19 cellular contexts compared by ENCODE assay signal in genomic region chr1:231355171-231355570, GRCh38. TPM values are rescaled to one million over a fixed set of nuclear protein-coding genes. Genes with fewer than 3 reads are reported as not detected.
A peak's percentile ranks its signal among the peaks of the same experiment; 100 is the strongest.
DNase-seq lines count a peak whose midpoint lies in the region; ATAC-seq, FAIRE-seq and TF ChIP-seq lines count a peak whose summit lies in the region.
"Had no signal": no experiment of that assay in that cellular context is flagged by ENCODE, and none has a peak within 500 bp of the region (broad histone marks: within the 10 kb centered on the region; RNA-seq: fewer than 3 reads in every experiment).

No MANE protein-coding gene starts in this region.

- H3K36me3 ChIP-seq in astrocyte (ENCODE audit: insufficient read depth, low read length), result peaks cover 16% of the 10 kb centered on the region

- H3K4me3 ChIP-seq in astrocyte (ENCODE audit: insufficient read depth, low read depth, low read length), result no peak overlapping the region

- no peaks in the 10 kb centered on the region for H4K20me1 ChIP-seq in astrocyte (ENCODE audit: insufficient read depth, low read length)

- DNase-seq in activated T-cell treated with anti-CD3 and anti-CD28 coated beads, Interleukin-2, amount 50 U/mL, for 24 hours, result no peak
- no peak for DNase-seq in activated T-cell treated with anti-CD3 and anti-CD28 coated beads, Interleukin-2, amount 50 U/mL, for 48 hours
- DNase-seq in D721Med (ENCODE audit: insufficient read length, low spot score) (no peak), astrocyte (ENCODE audit: low read depth) (no peak), osteocyte (ENCODE audit: extremely low spot score, unreplicated experiment) (no peak)
- DNase-seq: AML-193; CD4-positive, alpha-beta T cell; DMS79 treated with DMSO at 0.1 percent for 48 hours; HCEC 1CT; NCI-H1105; NCI-H187 treated with DMSO at 0.1 percent for 48 hours; NCI-H2171; SHP77 treated with DMSO at 0.1 percent for 48 hours had no signal

- H3K27ac ChIP-seq in astrocyte (ENCODE audit: low read depth, low read length), result no peak overlapping the region

- H3K4me1 ChIP-seq in astrocyte (ENCODE audit: insufficient read depth, low read length), result peaks cover 5% of the 10 kb centered on the region

- H3K27ac Mint-ChIP-seq in activated T-cell treated with anti-CD3 and anti-CD28 coated beads, Interleukin-2, amount 50 U/mL, for 24 hours, result peak overlapping the region; percentile 31
- H3K27ac Mint-ChIP-seq in astrocyte (ENCODE audit: unreplicated experiment) (peak overlapping the region; percentile 6), osteocyte (ENCODE audit: unreplicated experiment) (peak overlapping the region; percentile 17)
- H3K27ac Mint-ChIP-seq: CD4-positive, alpha-beta T cell had no signal

- H3K79me2 ChIP-seq in astrocyte (ENCODE audit: insufficient read depth, low read length), result no peaks in the 10 kb centered on the region

- ATAC-seq in GM19467 (IDR thresholded peaks at IDR 0.05; ENCODE audit: unreplicated experiment), result no peak
- ATAC-seq in HG02759 (IDR thresholded peaks at IDR 0.05; ENCODE audit: unreplicated experiment), result no peak
- ATAC-seq in HG03469 (IDR thresholded peaks at IDR 0.05; ENCODE audit: unreplicated experiment), result no peak

- no peak for TF ChIP-seq CTCF in D721Med (IDR thresholded peaks at IDR 0.05; ENCODE audit: insufficient read depth, missing control alignments)
- TF ChIP-seq CTCF in astrocyte (IDR thresholded peaks at IDR 0.05; ENCODE audit: insufficient read depth, low read depth, low read length), result no peak
- TF ChIP-seq CTCF in osteocyte (IDR thresholded peaks at IDR 0.05), result no peak

- peaks cover 36% of the 10 kb centered on the region for H3K36me3 Mint-ChIP-seq in activated T-cell treated with anti-CD3 and anti-CD28 coated beads, Interleukin-2, amount 50 U/mL, for 24 hours (ENCODE audit: low read depth)
- H3K36me3 Mint-ChIP-seq in astrocyte (ENCODE audit: low read depth, unreplicated experiment) (no peaks in the 10 kb centered on the region), osteocyte (ENCODE audit: unreplicated experiment) (peaks cover 21% of the 10 kb centered on the region)

- H2AFZ ChIP-seq in astrocyte (ENCODE audit: low read depth, low read length), result no peak overlapping the region

- H3K27me3 Mint-ChIP-seq in activated T-cell treated with anti-CD3 and anti-CD28 coated beads, Interleukin-2, amount 50 U/mL, for 24 hours, result no peaks in the 10 kb centered on the region
- H3K27me3 Mint-ChIP-seq in astrocyte (ENCODE audit: low read depth, unreplicated experiment) (no peaks in the 10 kb centered on the region), osteocyte (ENCODE audit: unreplicated experiment) (no peaks in the 10 kb centered on the region)
- H3K27me3 Mint-ChIP-seq: CD4-positive, alpha-beta T cell had no signal

- H3K27me3 ChIP-seq in astrocyte (ENCODE audit: insufficient read depth, low read length), result no peaks in the 10 kb centered on the region

- H3K9me3 Mint-ChIP-seq in activated T-cell treated with anti-CD3 and anti-CD28 coated beads, Interleukin-2, amount 50 U/mL, for 24 hours, result no peaks in the 10 kb centered on the region
- no peaks in the 10 kb centered on the region for H3K9me3 Mint-ChIP-seq in astrocyte (ENCODE audit: unreplicated experiment)
- H3K9me3 Mint-ChIP-seq in osteocyte (ENCODE audit: unreplicated experiment), result no peaks in the 10 kb centered on the region
- H3K9me3 Mint-ChIP-seq: CD4-positive, alpha-beta T cell had no signal

- FAIRE-seq in D721Med (lab: Jason Lieb, UNC), result peak; percentile 67
- no peak for FAIRE-seq in astrocyte (lab: Jason Lieb, UNC)
- FAIRE-seq: A204.1, GM12891, RCC 7860 had no signal

- no peaks in the 10 kb centered on the region for H3K9me3 ChIP-seq in astrocyte (ENCODE audit: insufficient read depth, low read depth, low read length)

- H3K4me1 Mint-ChIP-seq in activated T-cell treated with anti-CD3 and anti-CD28 coated beads, Interleukin-2, amount 50 U/mL, for 24 hours (ENCODE audit: low read depth), result peaks cover 7% of the 10 kb centered on the region
- H3K4me1 Mint-ChIP-seq in astrocyte (ENCODE audit: low read depth, unreplicated experiment) (peaks cover 12% of the 10 kb centered on the region), osteocyte (ENCODE audit: unreplicated experiment) (peaks cover 10% of the 10 kb centered on the region)

- no peak overlapping the region for H3K9ac ChIP-seq in astrocyte (ENCODE audit: low read length)

- H3K4me3 Mint-ChIP-seq in activated T-cell treated with anti-CD3 and anti-CD28 coated beads, Interleukin-2, amount 50 U/mL, for 24 hours, result no peak overlapping the region
- H3K4me3 Mint-ChIP-seq in astrocyte (ENCODE audit: unreplicated experiment) (no peak overlapping the region), osteocyte (ENCODE audit: unreplicated experiment) (no peak overlapping the region)
- H3K4me3 Mint-ChIP-seq: CD4-positive, alpha-beta T cell had no signal

- no peak overlapping the region for H3K4me2 ChIP-seq in astrocyte (ENCODE audit: low read length)

RNA-seq across cellular contexts. Expression of gene SPRTN, which starts 17.1 kb away (rescaled TPM):
- total RNA-seq in astrocyte (13.6 and 15.9 TPM in 2 replicates), osteocyte (13.5 and 14.7 TPM in 2 replicates)

RNA-seq across cellular contexts. Expression of gene EXOC8, which starts 17.5 kb away (rescaled TPM):
- total RNA-seq in astrocyte (14.7 and 15.2 TPM in 2 replicates), osteocyte (13.4 and 14.8 TPM in 2 replicates)
